Comparison of ENCODE assay signal across 15 cellular contexts in genomic region chr3:119518026-119518425, GRCh38. TPM values are rescaled to one million over a fixed set of nuclear protein-coding genes. Genes with fewer than 3 reads are reported as not detected.
DNase-seq lines count a peak whose midpoint lies in the region; ATAC-seq and TF ChIP-seq lines count a peak whose summit lies in the region.
"Had no signal": no experiment of that assay in that cellular context is flagged by ENCODE, and none has a peak within 500 bp of the region (broad histone marks: within the 10 kb centered on the region; RNA-seq: fewer than 3 reads in every experiment).

No MANE protein-coding gene starts in this region.

- DNase-seq in cardiac muscle cell (ENCODE audit: low read depth in 1 of 2, low spot score in 1 of 2), result no peak
- DNase-seq in Right ventricle myocardium inferior (ENCODE audit: missing footprints), result no peak
- no peak for DNase-seq in PC-3
- no peak for DNase-seq in left ventricle myocardium inferior
- no peak for DNase-seq in activated CD8-positive, alpha-beta T cell treated with anti-CD3 and anti-CD28 coated beads, Interleukin-2, amount 10 ng/mL, durations not matched to agents 7 days and 5 days
- DNase-seq: 8988T; AML-193; CD8-positive, alpha-beta memory T cell; DMS53; GF-D8 had no signal

- no peaks in the 10 kb centered on the region for H3K79me2 ChIP-seq in PC-3 (ENCODE audit: low read length)

- no peaks in the 10 kb centered on the region for H3K9me3 ChIP-seq in cardiac muscle cell (ENCODE audit: low read depth)
- H3K9me3 ChIP-seq in PC-3 (ENCODE audit: low read length), result no peaks in the 10 kb centered on the region
- H3K9me3 ChIP-seq in left ventricle myocardium inferior (replicated peaks), result no peaks in the 10 kb centered on the region
- H3K9me3 ChIP-seq: HAP-1 had no signal

- CTCF ChIA-PET in PC-3 (lab: Charles Lee), result no interaction called here
- CTCF ChIA-PET in activated CD8-positive, alpha-beta T cell treated with anti-CD3 and anti-CD28 coated beads, Interleukin-2, amount 10 ng/mL, durations not matched to agents 7 days and 5 days (lab: Charles Lee), result interaction anchor here (0.5 to 1.5 kb wide), 4 partner anchors 10 to 636 kb away, joined by 3 to 5 read pairs (median 3); no protein-coding TSS in a partner anchor

- H3K4me3 ChIP-seq in cardiac muscle cell (no peak overlapping the region), PC-3 (ENCODE audit: low read length) (no peak overlapping the region), left ventricle myocardium inferior (peak overlapping the region; percentile 7)
- H3K4me3 ChIP-seq: BLaER1, HAP-1 had no signal

- BruUV-seq in PC-3 (replicated peaks; lab: Mats Ljungman, UMichigan), result no TSS peak

- H3K4me1 ChIP-seq in cardiac muscle cell (ENCODE audit: low read depth) (peaks cover 24% of the 10 kb centered on the region), PC-3 (ENCODE audit: insufficient read depth, low read length) (no peaks in the 10 kb centered on the region), left ventricle myocardium inferior (peaks cover 18% of the 10 kb centered on the region)
- H3K4me1 ChIP-seq: BLaER1, HAP-1 had no signal

- H3K27ac ChIP-seq in cardiac muscle cell (peak overlapping the region; percentile 97), PC-3 (ENCODE audit: low read length) (no peak overlapping the region), left ventricle myocardium inferior (replicated peaks) (peak overlapping the region; percentile 84)
- H3K27ac ChIP-seq: BLaER1 had no signal

- TF ChIP-seq CTCF in cardiac muscle cell (IDR thresholded peaks at IDR 0.05; ENCODE audit: low read depth, low read length) (no peak), PC-3 (conservative IDR thresholded peaks at IDR 0.05; ENCODE audit: low read depth, low read length) (peak; percentile 21; the same call in 1 of the 2 replicates), left ventricle myocardium inferior (IDR thresholded peaks at IDR 0.05; ENCODE audit: borderline replicate concordance) (no peak)

- no peaks in the 10 kb centered on the region for H3K9me3 Mint-ChIP-seq in activated CD8-positive, alpha-beta T cell treated with anti-CD3 and anti-CD28 coated beads, Interleukin-2, amount 10 ng/mL, durations not matched to agents 7 days and 5 days (ENCODE audit: insufficient read depth)
- H3K9me3 Mint-ChIP-seq: CD8-positive, alpha-beta memory T cell had no signal

- no peak overlapping the region for H3K27ac Mint-ChIP-seq in activated CD8-positive, alpha-beta T cell treated with anti-CD3 and anti-CD28 coated beads, Interleukin-2, amount 10 ng/mL, durations not matched to agents 7 days and 5 days

- H3K36me3 ChIP-seq in cardiac muscle cell (peaks cover 45% of the 10 kb centered on the region), PC-3 (ENCODE audit: low read depth, low read length) (peaks cover 74% of the 10 kb centered on the region), left ventricle myocardium inferior (peaks cover 95% of the 10 kb centered on the region)

- no peaks in the 10 kb centered on the region for H4K20me1 ChIP-seq in PC-3 (ENCODE audit: low read length)
- H4K20me1 ChIP-seq: BLaER1 had no signal

- no peak overlapping the region for H3K9ac ChIP-seq in PC-3 (ENCODE audit: low read length)
- H3K9ac ChIP-seq: BLaER1 had no signal

- H3K27me3 ChIP-seq in cardiac muscle cell (no peaks in the 10 kb centered on the region), PC-3 (ENCODE audit: low read length) (no peaks in the 10 kb centered on the region), left ventricle myocardium inferior (ENCODE audit: low read depth) (no peaks in the 10 kb centered on the region)
- H3K27me3 ChIP-seq: BLaER1 had no signal

- ATAC-seq in Right ventricle myocardium inferior (no peak), PC-3 (no peak), HG02970 (IDR thresholded peaks at IDR 0.05; ENCODE audit: low FRiP score, unreplicated experiment) (no peak), GM21526 (IDR thresholded peaks at IDR 0.05; ENCODE audit: low FRiP score, unreplicated experiment) (no peak)
- no peak for ATAC-seq in activated CD8-positive, alpha-beta T cell treated with anti-CD3 and anti-CD28 coated beads, Interleukin-2, amount 10 ng/mL, durations not matched to agents 7 days and 5 days

- no peak overlapping the region for H3K4me2 ChIP-seq in PC-3 (ENCODE audit: low read length)
- H3K4me2 ChIP-seq: BLaER1 had no signal

- POLR2A ChIA-PET in PC-3 (lab: Charles Lee; ENCODE audit: unreplicated experiment), result no interaction called here
- POLR2A ChIA-PET in activated CD8-positive, alpha-beta T cell treated with anti-CD3 and anti-CD28 coated beads, Interleukin-2, amount 10 ng/mL, durations not matched to agents 7 days and 5 days (lab: Charles Lee), result no interaction called here

- peaks cover 80% of the 10 kb centered on the region for H3K36me3 Mint-ChIP-seq in activated CD8-positive, alpha-beta T cell treated with anti-CD3 and anti-CD28 coated beads, Interleukin-2, amount 10 ng/mL, durations not matched to agents 7 days and 5 days (ENCODE audit: low read depth)

- H3K9me2 ChIP-seq in PC-3 (replicated peaks; ENCODE audit: low read length), result no peaks in the 10 kb centered on the region

- H2AFZ ChIP-seq in PC-3 (ENCODE audit: low read length), result no peak overlapping the region

- no peaks in the 10 kb centered on the region for H3K27me3 Mint-ChIP-seq in activated CD8-positive, alpha-beta T cell treated with anti-CD3 and anti-CD28 coated beads, Interleukin-2, amount 10 ng/mL, durations not matched to agents 7 days and 5 days (ENCODE audit: low read depth)
- H3K27me3 Mint-ChIP-seq: CD8-positive, alpha-beta memory T cell had no signal

- no peak overlapping the region for H3K4me3 Mint-ChIP-seq in activated CD8-positive, alpha-beta T cell treated with anti-CD3 and anti-CD28 coated beads, Interleukin-2, amount 10 ng/mL, durations not matched to agents 7 days and 5 days
- H3K4me3 Mint-ChIP-seq: CD8-positive, alpha-beta memory T cell had no signal

- peaks cover 4% of the 10 kb centered on the region for H3K4me1 Mint-ChIP-seq in activated CD8-positive, alpha-beta T cell treated with anti-CD3 and anti-CD28 coated beads, Interleukin-2, amount 10 ng/mL, durations not matched to agents 7 days and 5 days (ENCODE audit: low read depth)

- intact Hi-C loops in Right ventricle myocardium inferior (cut with DNase I) (no loop called here), PC-3 (cut with micrococcal nuclease) (no loop called here), left ventricle myocardium inferior (cut with micrococcal nuclease) (no loop called here)

- H3F3A ChIP-seq in PC-3 (ENCODE audit: low read length, unreplicated experiment), result no peaks in the 10 kb centered on the region

RNA-seq across cellular contexts. Expression of gene TIMMDC1, which starts 19.7 kb away (rescaled TPM):
- total RNA-seq in cardiac muscle cell (106 and 110 TPM in 2 replicates), Right ventricle myocardium inferior (340 TPM), PC-3 (2014; rRNA removed) (107 and 142 TPM in 2 replicates), left ventricle myocardium inferior (302 TPM)
- 256 and 308 TPM in 2 replicates for polyA plus RNA-seq in cardiac muscle cell
- 10 to 100 TPM; 78.1 to 79.8 TPM for total RNA-seq in activated CD8-positive, alpha-beta T cell treated with anti-CD3 and anti-CD28 coated beads, Interleukin-2, amount 10 ng/mL, durations not matched to agents 7 days and 5 days

RNA-seq across cellular contexts. Expression of gene CD80, which starts 41.4 kb away (rescaled TPM):
- 0.28 and 0.39 TPM in 2 replicates for total RNA-seq in cardiac muscle cell
- not detected in 2 replicates for polyA plus RNA-seq in cardiac muscle cell
- total RNA-seq in Right ventricle myocardium inferior, result not detected
- not detected in 2 replicates for total RNA-seq in PC-3 (2014; rRNA removed)
- total RNA-seq in left ventricle myocardium inferior, result not detected
- 10 to 100 TPM; 19.1 to 20.2 TPM for total RNA-seq in activated CD8-positive, alpha-beta T cell treated with anti-CD3 and anti-CD28 coated beads, Interleukin-2, amount 10 ng/mL, durations not matched to agents 7 days and 5 days
- total RNA-seq: H1 had no signal

RNA-seq across cellular contexts. Expression of gene POGLUT1, which starts 49.3 kb away (rescaled TPM):
- total RNA-seq in cardiac muscle cell, result 11.0 and 12.5 TPM in 2 replicates
- 19.2 and 22.1 TPM in 2 replicates for polyA plus RNA-seq in cardiac muscle cell
- total RNA-seq in Right ventricle myocardium inferior, result 5.1 TPM
- 10.5 and 11.6 TPM in 2 replicates for total RNA-seq in PC-3 (2014; rRNA removed)
- total RNA-seq in left ventricle myocardium inferior, result 5.1 TPM
- total RNA-seq in activated CD8-positive, alpha-beta T cell treated with anti-CD3 and anti-CD28 coated beads, Interleukin-2, amount 10 ng/mL, durations not matched to agents 7 days and 5 days, result 10 to 100 TPM; 31.6 to 36.0 TPM

RNA-seq across cellular contexts. Expression of gene TMEM39A, which starts 54.6 kb away (rescaled TPM):
- total RNA-seq in cardiac muscle cell (42.9 and 48.8 TPM in 2 replicates), Right ventricle myocardium inferior (17.0 TPM), PC-3 (2014; rRNA removed) (49.1 and 56.5 TPM in 2 replicates), left ventricle myocardium inferior (12.2 TPM)
- 21.5 and 25.9 TPM in 2 replicates for polyA plus RNA-seq in cardiac muscle cell
- 10 to 100 TPM; 30.5 to 31.2 TPM for total RNA-seq in activated CD8-positive, alpha-beta T cell treated with anti-CD3 and anti-CD28 coated beads, Interleukin-2, amount 10 ng/mL, durations not matched to agents 7 days and 5 days

Comparison
In these comparisons a context has a peak if more than half of its experiments do, and no peak if none do; other contexts are left out.
1. RNA of gene CD80, which starts 41.4 kb away (total RNA-seq): 19.1 to 20.2 TPM in activated CD8-positive, alpha-beta T cell treated with anti-CD3 and anti-CD28 coated beads, Interleukin-2, amount 10 ng/mL, durations not matched to agents 7 days and 5 days; 0.28 to 0.39 TPM in cardiac muscle cell, not detected in Right ventricle myocardium inferior (single experiment), not detected in PC-3 and not detected in left ventricle myocardium inferior (single experiment); every median in the first group is over 10 times any median in the second.